In the genomic region with DNA sequence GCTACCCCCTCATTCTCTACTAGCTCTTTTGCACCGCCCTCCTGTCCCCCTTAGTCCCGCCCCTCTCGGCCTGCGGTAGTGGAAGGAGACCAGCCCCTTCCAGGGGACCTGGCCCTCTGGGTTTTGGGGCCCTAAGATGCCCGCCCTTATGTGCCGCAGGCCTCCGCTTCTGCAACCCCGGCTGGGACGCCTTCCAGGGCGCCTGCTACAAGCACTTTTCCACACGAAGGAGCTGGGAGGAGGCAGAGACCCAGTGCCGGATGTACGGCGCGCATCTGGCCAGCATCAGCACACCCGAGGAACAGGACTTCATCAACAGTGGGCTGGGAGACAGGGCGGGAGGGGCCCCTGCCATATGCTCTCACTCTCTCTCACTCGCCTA, we compare ENCODE assay signal across 8 cellular contexts. TPM values are rescaled to one million over a fixed set of nuclear protein-coding genes. Genes with fewer than 3 reads are reported as not detected.
A peak's percentile ranks its signal among the peaks of the same experiment; 100 is the strongest.
DNase-seq lines count a peak whose midpoint lies in the region; ATAC-seq, FAIRE-seq and TF ChIP-seq lines count a peak whose summit lies in the region.
"Had no signal": no experiment of that assay in that cellular context is flagged by ENCODE, and none has a peak within 500 bp of the region (broad histone marks: within the 10 kb centered on the region; RNA-seq: fewer than 3 reads in every experiment).

No MANE protein-coding gene starts in this region.

- peaks cover 78% of the 10 kb centered on the region for H3K27me3 Mint-ChIP-seq in H9 (ENCODE audit: low read depth)

- no peak overlapping the region for H4K8ac ChIP-seq in H9 (replicated peaks; ENCODE audit: insufficient read length, low read depth, low read length)

- no peak for ATAC-seq in GM21390 (IDR thresholded peaks at IDR 0.05; ENCODE audit: unreplicated experiment)

- H3K23me2 ChIP-seq in H9 (ENCODE audit: insufficient read length, low read depth, low read length, poor library complexity, severe bottlenecking) = peaks cover 10% of the 10 kb centered on the region

- H3K18ac ChIP-seq in H9 (ENCODE audit: insufficient read length, low read depth, low read length) = no peak overlapping the region

- H3K9me3 ChIP-seq in H9 (ENCODE audit: control insufficient read depth, low read depth, low read length) = no peaks in the 10 kb centered on the region
- H3K9me3 ChIP-seq in WERI-Rb-1 (ENCODE audit: severe bottlenecking) = no peaks in the 10 kb centered on the region
- H3K9me3 ChIP-seq in right atrium auricular region = no peaks in the 10 kb centered on the region
- no peaks in the 10 kb centered on the region for H3K9me3 ChIP-seq in skeletal muscle tissue (ENCODE audit: control insufficient read depth in 3 of 3, low read length in 3 of 3)

- H2BK15ac ChIP-seq in H9 (ENCODE audit: low read depth, low read length) = no peak overlapping the region

- no peak for FAIRE-seq in GM12891 (lab: Jason Lieb, UNC)

- H3K4ac ChIP-seq in H9 (ENCODE audit: low read depth, low read length) = no peak overlapping the region

- no peak for TF ChIP-seq POLR2A in GM12891 (IDR thresholded peaks at IDR 0.05; ENCODE audit: low read depth, low read length)

- peaks cover 6% of the 10 kb centered on the region; the same call in 1 of the 2 replicates for H3K4me1 ChIP-seq in H9 (ENCODE audit: insufficient read depth, low read length)
- peaks cover 0 to 61% of the 10 kb centered on the region in 2 donors for H3K4me1 ChIP-seq in right atrium auricular region
- peaks cover 34 to 51% (median 44%) of the 10 kb centered on the region in 3 donors for H3K4me1 ChIP-seq in skeletal muscle tissue (ENCODE audit: control insufficient read depth in 3 of 3, insufficient read depth in 3 of 3, low read length in 3 of 3)

- H3K27ac Mint-ChIP-seq in H9 = no peak overlapping the region

- H4K20me1 ChIP-seq in H9 (ENCODE audit: control insufficient read depth, insufficient read depth, insufficient read length) = no peaks in the 10 kb centered on the region

- no peak overlapping the region for H2BK5ac ChIP-seq in H9 (ENCODE audit: insufficient read length, low read length)

- H3K4me3 Mint-ChIP-seq in H9 = peak overlapping the region; percentile 54 to 74

- no peak overlapping the region for H3T11ph ChIP-seq in H9 (ENCODE audit: low read length)

- peak overlapping the region; percentile 85 for H3K4me2 ChIP-seq in H9 (ENCODE audit: insufficient read depth, insufficient read length, low read length)

- no peak overlapping the region for H2BK12ac ChIP-seq in H9 (ENCODE audit: insufficient read length, low read depth, low read length)

- no peak overlapping the region for H4K5ac ChIP-seq in H9 (ENCODE audit: insufficient read length, low read depth, low read length)

- H3K36me3 Mint-ChIP-seq in H9 (ENCODE audit: insufficient read depth in 1 of 3, low read depth in 3 of 3) = no peaks in the 10 kb centered on the region

- TF ChIP-seq CTCF in H9 (conservative IDR thresholded peaks at IDR 0.05) (no peak), WERI-Rb-1 (IDR thresholded peaks at IDR 0.05; ENCODE audit: low read depth, low read length) (no peak), right atrium auricular region (IDR thresholded peaks at IDR 0.05) (no peak)

- H3K14ac ChIP-seq in H9 (ENCODE audit: insufficient read depth, low read length) = no peak overlapping the region

- H3K36me3 ChIP-seq in WERI-Rb-1 (no peaks in the 10 kb centered on the region), right atrium auricular region (no peaks in the 10 kb centered on the region), skeletal muscle tissue (ENCODE audit: control insufficient read depth in 3 of 3, insufficient read depth in 3 of 3, low read length in 3 of 3) (no peaks in the 10 kb centered on the region)

- H3K9ac ChIP-seq in H9 (ENCODE audit: extremely low read depth, insufficient read length, low read length) (peak overlapping the region; percentile 2), skeletal muscle tissue (ENCODE audit: low read depth in 1 of 3, low read length in 3 of 3) (peak overlapping the region in 1 of 3 donors; percentile 33)

- DNase-seq in H9 = peak; percentile 67
- DNase-seq in WERI-Rb-1 = peak; percentile 78
- DNase-seq in right atrium auricular region (ENCODE audit: low spot score) = no peak
- DNase-seq in HUDEP-2 (lab: John Stamatoyannopoulos, UW; ENCODE audit: unreplicated experiment in 76 of 76) = no peak
- DNase-seq in GM12891 (ENCODE audit: insufficient read length, low spot score) = no peak

- H2BK20ac ChIP-seq in H9 (ENCODE audit: low read depth, low read length, poor library complexity, severe bottlenecking) = no peak overlapping the region

- H3K4me3 ChIP-seq in WERI-Rb-1 (ENCODE audit: low read depth, low read length) = peak overlapping the region; percentile 40
- peak overlapping the region; percentile 4 to 40 for H3K4me3 ChIP-seq in right atrium auricular region
- peak overlapping the region; percentile 31 to 66 (median 48) for H3K4me3 ChIP-seq in skeletal muscle tissue (ENCODE audit: low read length in 3 of 3)

- no peaks in the 10 kb centered on the region for H3K79me1 ChIP-seq in H9 (ENCODE audit: insufficient read depth, low read depth, low read length, poor library complexity, severe bottlenecking)

- no peaks in the 10 kb centered on the region for H3K9me3 Mint-ChIP-seq in H9

- H2AK5ac ChIP-seq in H9 (ENCODE audit: insufficient read length, low read length) = no peak overlapping the region

- H2AFZ ChIP-seq in H9 (ENCODE audit: low read length) = no peak overlapping the region

- H4K91ac ChIP-seq in H9 (ENCODE audit: insufficient read length, low read depth, low read length) = no peak overlapping the region

- no peak overlapping the region for H2BK120ac ChIP-seq in H9 (ENCODE audit: low read depth, low read length, poor library complexity, severe bottlenecking)

- no peaks in the 10 kb centered on the region for H3K79me2 ChIP-seq in H9 (ENCODE audit: insufficient read depth, low read length)

- H3K56ac ChIP-seq in H9 (ENCODE audit: insufficient read length, low read depth, low read length) = no peak overlapping the region

- no CpG with 5 or more reads among the region's 18 CpGs for WGBS in H9 (ENCODE audit: extremely low coverage, insufficient read length, low lambda C conversion rate)

- H3K23ac ChIP-seq in H9 (ENCODE audit: insufficient read length, low read depth, low read length) = no peak overlapping the region

- H3K27ac ChIP-seq in H9 (ENCODE audit: insufficient read length, low read depth, low read length) (no peak overlapping the region), WERI-Rb-1 (peak overlapping the region; percentile 65), right atrium auricular region (no peak overlapping the region), skeletal muscle tissue (ENCODE audit: low read depth, low read length) (no peak overlapping the region)

- H3K27me3 ChIP-seq in H9 (ENCODE audit: insufficient read depth, low read length) (no peaks in the 10 kb centered on the region; the same call in 1 of the 2 replicates), WERI-Rb-1 (ENCODE audit: insufficient read depth, low read depth, severe bottlenecking) (no peaks in the 10 kb centered on the region), right atrium auricular region (no peaks in the 10 kb centered on the region), skeletal muscle tissue (ENCODE audit: control insufficient read depth in 3 of 3, insufficient read depth in 3 of 3, low read length in 3 of 3) (peaks cover 19 to 49% (median 25%) of the 10 kb centered on the region in 3 donors)

- peaks cover 59 to 61% of the 10 kb centered on the region in 2 experiments for H3K4me1 Mint-ChIP-seq in H9

TF ChIP-seq in GM12891, 5 proteins besides CTCF, POLR2A, EP300 and RAD21:
- TF ChIP-seq PAX5 (IDR thresholded peaks at IDR 0.05; ENCODE audit: insufficient read depth, low read length, severe bottlenecking) (no peak), POU2F2 (IDR thresholded peaks at IDR 0.05; ENCODE audit: low read depth, low read length) (no peak), POLR2AphosphoS5 (IDR thresholded peaks at IDR 0.05; ENCODE audit: low read depth, low read length) (no peak), SPI1 (IDR thresholded peaks at IDR 0.05; ENCODE audit: low read depth, low read length) (no peak), TAF1 (IDR thresholded peaks at IDR 0.05; ENCODE audit: low read depth, low read length) (no peak)

RNA-seq across cellular contexts. Expression of gene BCAN, which starts 14.9 kb away (rescaled TPM):
- total RNA-seq in H9 (2021) = 0.88 and 1.2 TPM in 2 replicates
- not detected for total RNA-seq in right atrium auricular region
- under 0.01 TPM for total RNA-seq in skeletal muscle tissue
- 0.15 TPM for polyA plus RNA-seq in GM12891 (2012; ENCODE audit: low read depth, missing spikeins)
- total RNA-seq: mononuclear cell had no signal

RNA-seq across cellular contexts. Expression of gene NES, which starts 20.4 kb away (rescaled TPM):
- total RNA-seq in H9 (2021) (167 and 168 TPM in 2 replicates), right atrium auricular region (100 to 1,000 TPM; 134 to 173 TPM), skeletal muscle tissue (494 TPM)
- 0.01 TPM for polyA plus RNA-seq in GM12891 (2012; ENCODE audit: low read depth, missing spikeins)
- total RNA-seq: mononuclear cell had no signal

RNA-seq across cellular contexts. Expression of gene HAPLN2, which starts 37.6 kb away (rescaled TPM):
- total RNA-seq in H9 (2021) (0.44 and 0.46 TPM in 2 replicates), right atrium auricular region (1 to 10 TPM; 1.2 to 1.8 TPM), skeletal muscle tissue (0.52 TPM)
- not detected for polyA plus RNA-seq in GM12891 (2012; ENCODE audit: low read depth, missing spikeins)

RNA-seq across cellular contexts. Expression of gene CRABP2, which starts 48.6 kb away (rescaled TPM):
- total RNA-seq in H9 (2021) = 180 and 184 TPM in 2 replicates
- total RNA-seq in right atrium auricular region = 1 to 10 TPM in 1 of 2 donors, under 1 TPM in 1; 0.67 to 2.5 TPM
- total RNA-seq in skeletal muscle tissue = 57.4 TPM
- polyA plus RNA-seq in GM12891 (2012; ENCODE audit: low read depth, missing spikeins) = 0.18 TPM

RNA-seq across cellular contexts. Expression of gene GPATCH4, which starts 55.5 kb away (rescaled TPM):
- total RNA-seq in H9 (2021) (64.6 and 71.7 TPM in 2 replicates), right atrium auricular region (10 to 100 TPM; 12.7 to 14.3 TPM), skeletal muscle tissue (10.4 TPM)
- 33.6 TPM for polyA plus RNA-seq in GM12891 (2012; ENCODE audit: low read depth, missing spikeins)

Comparison
In these comparisons a context has a peak if more than half of its experiments do, and no peak if none do; other contexts are left out.
1. DNase-seq: peak in H9 (single experiment) and WERI-Rb-1 (single experiment); none in right atrium auricular region (single experiment), HUDEP-2 (0 of 76) and GM12891 (single experiment).
2. Peak in every context shown above with its lines, with median percentiles within 50 percentile points of each other: H3K4me3 ChIP-seq.